30 cellular contexts compared by ENCODE assay signal in genomic region chr5:3538886-3539285, GRCh38. TPM values are rescaled to one million over a fixed set of nuclear protein-coding genes. Genes with fewer than 3 reads are reported as not detected.
"Had no signal": no experiment of that assay in that cellular context is flagged by ENCODE, and none has a peak within 500 bp of the region (broad histone marks: within the 10 kb centered on the region; RNA-seq: fewer than 3 reads in every experiment).

No MANE protein-coding gene starts in this region.

- H3K36me3 ChIP-seq: colonic mucosa, esophagus squamous epithelium, gastrocnemius medialis, gastroesophageal sphincter, heart left ventricle, heart right ventricle had no signal

- DNase-seq: colonic mucosa; cortex of kidney; dermis blood vessel endothelial cell; dorsolateral prefrontal cortex; effector CD4-positive, alpha-beta T cell; effector CD8-positive, alpha-beta T cell; effector memory CD4-positive, alpha-beta T cell; effector memory CD8-positive, alpha-beta T cell; endodermal cell; erythroblast; esophagus squamous epithelium; foreskin fibroblast; foreskin keratinocyte; foreskin melanocyte; gastrocnemius medialis; glutamatergic neuron; head of caudate nucleus; heart left ventricle; heart right ventricle had no signal

- H3K9me3 ChIP-seq: colonic mucosa, esophagus squamous epithelium, gastrocnemius medialis had no signal

- ATAC-seq: effector memory CD8-positive, alpha-beta T cell; esophagus mucosa; foreskin keratinocyte; gastrocnemius medialis; gastroesophageal sphincter; heart left ventricle; heart right ventricle had no signal

- H3K4me3 ChIP-seq: colonic mucosa, coronary artery, dorsolateral prefrontal cortex, esophagus squamous epithelium, gastrocnemius medialis, gastroesophageal sphincter, heart left ventricle, heart right ventricle had no signal

- FAIRE-seq: colon, endometrium, endothelial cell of umbilical vein, frontal cortex had no signal

- H3K27ac ChIP-seq: colonic mucosa, coronary artery, dorsolateral prefrontal cortex, epithelial cell of prostate, esophagus squamous epithelium, foreskin keratinocyte, gastrocnemius medialis, gastroesophageal sphincter, heart left ventricle, heart right ventricle had no signal

- H3K27me3 ChIP-seq: colonic mucosa, esophagus squamous epithelium, foreskin keratinocyte, gastrocnemius medialis, gastroesophageal sphincter had no signal

- H3K4me1 ChIP-seq: colonic mucosa, esophagus squamous epithelium, foreskin keratinocyte, gastrocnemius medialis, gastroesophageal sphincter, heart left ventricle, heart right ventricle had no signal

RNA-seq across cellular contexts. Expression of gene IRX1, which starts 56.7 kb away (rescaled TPM):
- total RNA-seq: colonic mucosa, dermis microvascular lymphatic vessel endothelial cell, endothelial cell of umbilical vein, fibroblast of lung, fibroblast of villous mesenchyme, gastrocnemius medialis had no signal
- polyA plus RNA-seq: endothelial cell of umbilical vein, fibroblast of lung had no signal
